In genomic region chr2:120332384-120332783, GRCh38 we compare ENCODE assay signal across 6 cellular contexts. TPM values are rescaled to one million over a fixed set of nuclear protein-coding genes. Genes with fewer than 3 reads are reported as not detected.
"Had no signal": no experiment of that assay in that cellular context is flagged by ENCODE, and none has a peak within 500 bp of the region (broad histone marks: within the 10 kb centered on the region; RNA-seq: fewer than 3 reads in every experiment).

No MANE protein-coding gene starts in this region.

- DNase-seq: KBM-7 had no signal

- FAIRE-seq: HTR-8/SVneo, K562 had no signal

- H3K27ac ChIP-seq: HL-60 had no signal

- H3K4me3 ChIP-seq: K562 had no signal

- ATAC-seq: K562 had no signal

RNA-seq across cellular contexts. Expression of gene INHBB, which starts 13.6 kb away (rescaled TPM):
- total RNA-seq: HT-29, K562 had no signal
- polyA plus RNA-seq: IgD-negative memory B cell, K562 had no signal
